Comparison of ENCODE assay signal across 8 cellular contexts in the genomic region with DNA sequence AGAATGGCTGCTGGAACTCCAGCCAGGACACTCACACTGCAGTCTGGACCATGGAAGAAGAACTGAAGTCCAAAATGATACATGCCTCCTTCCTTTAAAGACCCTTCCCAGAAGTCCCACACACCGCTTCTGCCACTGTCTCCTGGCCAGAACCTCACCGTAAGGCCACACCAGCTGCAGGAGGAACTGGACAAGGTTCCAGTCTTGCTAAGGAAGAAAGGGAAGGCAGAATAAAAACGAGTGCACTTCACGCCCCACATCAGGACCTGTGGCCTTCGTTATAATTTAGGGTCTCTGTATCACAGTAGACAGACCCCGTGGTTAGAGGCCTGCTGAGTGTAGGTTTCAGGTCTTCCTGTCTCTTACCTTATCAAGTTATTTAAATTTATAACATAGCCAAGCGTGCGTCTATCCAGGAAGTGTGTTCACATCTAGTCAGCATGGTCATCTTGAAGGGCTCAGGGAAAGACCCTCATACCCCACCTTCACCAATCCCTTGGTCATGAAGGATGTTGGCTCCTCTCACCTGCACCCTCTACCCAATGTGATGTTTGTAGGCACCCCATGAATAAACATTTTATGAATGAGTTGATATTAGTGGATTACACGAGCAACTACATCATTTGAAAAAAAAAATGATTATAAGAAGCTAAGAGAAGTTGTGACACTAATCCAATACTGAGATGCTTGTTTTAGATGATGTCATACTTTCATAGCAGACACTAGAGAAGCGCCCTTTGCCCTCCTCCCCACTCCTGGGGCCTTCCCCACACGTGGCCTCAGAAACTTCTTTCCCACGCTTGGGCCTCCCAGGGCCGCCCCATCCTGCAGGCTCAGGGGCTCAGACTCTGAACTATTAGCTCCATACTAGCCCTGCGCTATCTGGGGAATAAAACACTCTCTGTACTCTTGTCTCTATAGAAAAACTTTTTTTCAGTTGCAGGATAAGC.
DNase-seq lines count a peak whose midpoint lies in the region; ATAC-seq, FAIRE-seq and TF ChIP-seq lines count a peak whose summit lies in the region.

No MANE protein-coding gene starts in this region.

- H3K4me1 Mint-ChIP-seq in activated B cell treated with CpG ODN at 0.5 μM for 24 hours: peaks cover 69% of the 10 kb centered on the region

- POLR2A ChIA-PET in activated B cell treated with CpG ODN at 0.5 μM for 24 hours (lab: Charles Lee): interaction anchor here (1.0 to 18.7 kb wide), 7 partner anchors 11 to 44 kb away, joined by 3 to 1007 read pairs (median 21); no protein-coding TSS in a partner anchor

- H3K27ac Mint-ChIP-seq in activated B cell treated with CpG ODN at 0.5 μM for 24 hours: peak overlapping the region; percentile 99

- intact Hi-C loops in activated B cell treated with CpG ODN at 0.5 μM for 24 hours (cut with micrococcal nuclease): loop anchor here (5.0 kb wide), 2 partner anchors 621 to 686 kb away; partner anchors contain the start of genes PTPN2 and SEH1L

- no peak for FAIRE-seq in RCC 7860 (lab: Jason Lieb, UNC)

- DNase-seq in activated B cell treated with CpG ODN at 0.5 μM for 24 hours: no peak
- DNase-seq in stimulated activated CD4-positive, alpha-beta T cell treated with anti-CD3 and anti-CD28 coated beads, Interleukin-4, amount 100 ng/mL, for 24 hours: peak; percentile 60
- DNase-seq in NCI-H2227 treated with DMSO at 0.1 percent for 48 hours (lab: John Stamatoyannopoulos, UW): no peak
- no peak for DNase-seq in RCC 7860 (ENCODE audit: low spot score)
- DNase-seq in hypothalamus (lab: John Stamatoyannopoulos, UW): no peak
- DNase-seq in kidney tubule cell (ENCODE audit: low spot score): no peak

- peak overlapping the region; percentile 45 for H3K4me3 Mint-ChIP-seq in activated B cell treated with CpG ODN at 0.5 μM for 24 hours

- no peak for TF ChIP-seq CTCF in activated B cell treated with CpG ODN at 0.5 μM for 24 hours (IDR thresholded peaks at IDR 0.05)

- H3K9me3 Mint-ChIP-seq in activated B cell treated with CpG ODN at 0.5 μM for 24 hours: no peaks in the 10 kb centered on the region

- no peaks in the 10 kb centered on the region for H3K27me3 Mint-ChIP-seq in activated B cell treated with CpG ODN at 0.5 μM for 24 hours

- ATAC-seq in GM19035 (IDR thresholded peaks at IDR 0.05; ENCODE audit: unreplicated experiment) (peak; percentile 52), HG02840 (IDR thresholded peaks at IDR 0.05; ENCODE audit: low FRiP score, unreplicated experiment) (peak; percentile 49), activated B cell treated with CpG ODN at 0.5 μM for 24 hours (ENCODE audit: low read depth) (peak; percentile 18)

- CTCF ChIA-PET in activated B cell treated with CpG ODN at 0.5 μM for 24 hours (lab: Charles Lee): interaction anchor here (1.9 to 3.1 kb wide), 3 partner anchors 9 to 61 kb away, joined by 6 to 17 read pairs (median 11); no protein-coding TSS in a partner anchor

- H3K36me3 Mint-ChIP-seq in activated B cell treated with CpG ODN at 0.5 μM for 24 hours (ENCODE audit: low read depth): no peaks in the 10 kb centered on the region
